1 cellular context compared by ENCODE assay signal in the genomic region with DNA sequence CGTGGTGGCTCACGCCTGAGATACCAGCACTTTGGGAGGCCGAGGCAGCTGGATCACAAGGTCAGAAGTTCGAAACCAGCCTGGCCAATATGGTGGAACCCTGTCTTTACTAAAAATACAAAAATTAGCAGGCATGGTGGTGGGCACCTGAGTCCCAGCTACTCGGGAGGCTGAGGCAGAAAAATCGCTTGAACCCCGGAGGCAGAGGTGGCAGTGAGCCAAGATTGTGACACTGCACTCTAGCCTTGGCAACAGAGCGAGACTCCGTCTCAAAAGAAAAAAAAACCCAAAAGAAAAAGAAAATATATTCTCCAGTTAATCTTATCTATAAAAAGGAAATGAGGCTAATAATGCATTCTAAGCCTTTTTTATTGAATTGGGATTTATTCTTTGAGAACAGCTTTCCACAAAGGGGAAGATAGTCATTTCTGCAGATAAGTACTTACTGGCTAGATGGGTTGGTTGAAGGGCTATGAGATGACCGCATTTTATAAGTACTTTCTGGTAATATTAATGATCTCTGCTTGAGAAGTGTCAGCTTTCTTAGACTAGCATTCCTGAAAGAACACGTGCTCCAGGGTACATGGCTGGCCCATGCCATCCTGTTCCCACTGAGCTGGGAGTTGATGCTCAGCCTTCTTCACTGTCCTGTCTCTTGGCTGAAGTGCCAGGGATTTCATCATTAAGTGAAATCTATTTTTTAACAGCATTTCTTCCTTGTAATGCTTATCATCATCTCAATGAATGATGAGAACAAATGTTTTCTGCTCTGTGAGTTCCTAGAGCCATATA.
A peak's percentile ranks its signal among the peaks of the same experiment; 100 is the strongest.
TF ChIP-seq lines count a peak whose summit lies in the region.

No MANE protein-coding gene starts in this region.

TF ChIP-seq in K562, 482 proteins besides CTCF, POLR2A, EP300 and RAD21:
- TF ChIP-seq SAP30 (IDR thresholded peaks at IDR 0.05; ENCODE audit: borderline replicate concordance, insufficient read depth, low read depth, low read length, poor library complexity, severe bottlenecking) (no peak), ZZZ3 (IDR thresholded peaks at IDR 0.05) (no peak), MCM2 (IDR thresholded peaks at IDR 0.05; ENCODE audit: low read depth) (no peak), KAT2B (IDR thresholded peaks at IDR 0.05; ENCODE audit: low read depth, low read length) (no peak), POLR2G (IDR thresholded peaks at IDR 0.05; ENCODE audit: low read depth, low read length) (0 out of 2 replicates have a peak, but pooled peaks have one; percentile 12), NFIC (IDR thresholded peaks at IDR 0.05) (peak; percentile 61), ZSCAN29 (IDR thresholded peaks at IDR 0.05) (no peak)
- TF ChIP-seq, protein P1, sequence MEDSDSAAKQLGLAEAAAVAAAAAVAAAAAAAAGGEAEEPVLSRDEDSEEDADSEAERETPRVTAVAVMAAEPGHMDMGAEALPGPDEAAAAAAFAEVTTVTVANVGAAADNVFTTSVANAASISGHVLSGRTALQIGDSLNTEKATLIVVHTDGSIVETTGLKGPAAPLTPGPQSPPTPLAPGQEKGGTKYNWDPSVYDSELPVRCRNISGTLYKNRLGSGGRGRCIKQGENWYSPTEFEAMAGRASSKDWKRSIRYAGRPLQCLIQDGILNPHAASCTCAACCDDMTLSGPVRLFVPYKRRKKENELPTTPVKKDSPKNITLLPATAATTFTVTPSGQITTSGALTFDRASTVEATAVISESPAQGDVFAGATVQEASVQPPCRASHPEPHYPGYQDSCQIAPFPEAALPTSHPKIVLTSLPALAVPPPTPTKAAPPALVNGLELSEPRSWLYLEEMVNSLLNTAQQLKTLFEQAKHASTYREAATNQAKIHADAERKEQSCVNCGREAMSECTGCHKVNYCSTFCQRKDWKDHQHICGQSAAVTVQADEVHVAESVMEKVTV (CRISPR knock-in tag; IDR thresholded peaks at IDR 0.05) = no peak
- TF ChIP-seq, protein P2, sequence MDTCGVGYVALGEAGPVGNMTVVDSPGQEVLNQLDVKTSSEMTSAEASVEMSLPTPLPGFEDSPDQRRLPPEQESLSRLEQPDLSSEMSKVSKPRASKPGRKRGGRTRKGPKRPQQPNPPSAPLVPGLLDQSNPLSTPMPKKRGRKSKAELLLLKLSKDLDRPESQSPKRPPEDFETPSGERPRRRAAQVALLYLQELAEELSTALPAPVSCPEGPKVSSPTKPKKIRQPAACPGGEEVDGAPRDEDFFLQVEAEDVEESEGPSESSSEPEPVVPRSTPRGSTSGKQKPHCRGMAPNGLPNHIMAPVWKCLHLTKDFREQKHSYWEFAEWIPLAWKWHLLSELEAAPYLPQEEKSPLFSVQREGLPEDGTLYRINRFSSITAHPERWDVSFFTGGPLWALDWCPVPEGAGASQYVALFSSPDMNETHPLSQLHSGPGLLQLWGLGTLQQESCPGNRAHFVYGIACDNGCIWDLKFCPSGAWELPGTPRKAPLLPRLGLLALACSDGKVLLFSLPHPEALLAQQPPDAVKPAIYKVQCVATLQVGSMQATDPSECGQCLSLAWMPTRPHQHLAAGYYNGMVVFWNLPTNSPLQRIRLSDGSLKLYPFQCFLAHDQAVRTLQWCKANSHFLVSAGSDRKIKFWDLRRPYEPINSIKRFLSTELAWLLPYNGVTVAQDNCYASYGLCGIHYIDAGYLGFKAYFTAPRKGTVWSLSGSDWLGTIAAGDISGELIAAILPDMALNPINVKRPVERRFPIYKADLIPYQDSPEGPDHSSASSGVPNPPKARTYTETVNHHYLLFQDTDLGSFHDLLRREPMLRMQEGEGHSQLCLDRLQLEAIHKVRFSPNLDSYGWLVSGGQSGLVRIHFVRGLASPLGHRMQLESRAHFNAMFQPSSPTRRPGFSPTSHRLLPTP (IDR thresholded peaks at IDR 0.05; ENCODE audit: borderline replicate concordance, extremely low read depth, insufficient read length) = no peak
- TF ChIP-seq, protein P3, sequence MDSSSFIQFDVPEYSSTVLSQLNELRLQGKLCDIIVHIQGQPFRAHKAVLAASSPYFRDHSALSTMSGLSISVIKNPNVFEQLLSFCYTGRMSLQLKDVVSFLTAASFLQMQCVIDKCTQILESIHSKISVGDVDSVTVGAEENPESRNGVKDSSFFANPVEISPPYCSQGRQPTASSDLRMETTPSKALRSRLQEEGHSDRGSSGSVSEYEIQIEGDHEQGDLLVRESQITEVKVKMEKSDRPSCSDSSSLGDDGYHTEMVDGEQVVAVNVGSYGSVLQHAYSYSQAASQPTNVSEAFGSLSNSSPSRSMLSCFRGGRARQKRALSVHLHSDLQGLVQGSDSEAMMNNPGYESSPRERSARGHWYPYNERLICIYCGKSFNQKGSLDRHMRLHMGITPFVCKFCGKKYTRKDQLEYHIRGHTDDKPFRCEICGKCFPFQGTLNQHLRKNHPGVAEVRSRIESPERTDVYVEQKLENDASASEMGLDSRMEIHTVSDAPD (CRISPR knock-in tag; IDR thresholded peaks at IDR 0.05) = no peak
